8 cellular contexts compared by ENCODE assay signal in the genomic region with DNA sequence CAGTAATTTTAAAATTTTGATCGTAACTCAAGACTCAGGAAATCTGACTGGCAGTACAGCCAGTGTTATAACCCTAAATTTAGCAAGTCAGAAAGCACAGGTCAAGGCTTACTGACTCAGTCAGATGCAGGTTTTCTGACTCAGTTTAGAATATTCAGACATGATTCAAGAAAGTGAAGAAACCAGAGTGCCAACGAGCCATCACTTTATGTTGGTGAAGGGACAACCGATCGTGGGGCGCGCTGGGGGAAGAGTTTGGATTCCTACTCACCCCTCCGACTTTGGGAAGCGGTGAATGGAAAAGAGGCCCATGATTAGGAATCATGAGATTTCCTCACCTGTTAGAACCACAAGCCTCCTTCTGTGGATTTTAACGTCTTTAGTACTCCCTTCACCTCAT. TPM values are rescaled to one million over a fixed set of nuclear protein-coding genes. Genes with fewer than 3 reads are reported as not detected.
DNase-seq lines count a peak whose midpoint lies in the region; ATAC-seq, FAIRE-seq and TF ChIP-seq lines count a peak whose summit lies in the region.

No MANE protein-coding gene starts in this region.

- DNase-seq in HFFc6 (peak; percentile 2), iPS DF 6.9 (ENCODE audit: low read depth, low spot score) (no peak), NCI-H2196 treated with DMSO at 0.1 percent for 48 hours (lab: John Stamatoyannopoulos, UW; ENCODE audit: unreplicated experiment) (no peak), GM12892 (ENCODE audit: insufficient read length) (no peak)
- peak; percentile 62 to 64 for DNase-seq in activated T-cell treated with anti-CD3 and anti-CD28 coated beads, Interleukin-2, amount 50 U/mL, for 48 hours
- DNase-seq in stimulated activated effector memory CD8-positive, alpha-beta T cell treated with anti-CD3 and anti-CD28 coated beads, Interleukin-12 subunit alpha, Interleukin-12 subunit beta, amount 100 ng/mL, for 72 hours (ENCODE audit: low spot score in 2 of 2): peak in 1 of 2 donors; percentile 68

- no peaks in the 10 kb centered on the region for H3K9me3 ChIP-seq in iPS DF 6.9 (ENCODE audit: control insufficient read depth, insufficient read depth, low read length)

- TF ChIP-seq POLR2A in GM12892 (IDR thresholded peaks at IDR 0.05; ENCODE audit: low read depth, low read length): no peak

- no peaks in the 10 kb centered on the region for H3K9me3 Mint-ChIP-seq in HFFc6
- no peaks in the 10 kb centered on the region for H3K9me3 Mint-ChIP-seq in stimulated activated effector memory CD8-positive, alpha-beta T cell treated with anti-CD3 and anti-CD28 coated beads, Interleukin-12 subunit alpha, Interleukin-12 subunit beta, amount 100 ng/mL, for 72 hours

- no peaks in the 10 kb centered on the region for H3K27me3 ChIP-seq in iPS DF 6.9 (ENCODE audit: control insufficient read depth, insufficient read depth, low read length)

- peaks cover 52% of the 10 kb centered on the region for H3K4me1 Mint-ChIP-seq in HFFc6 (ENCODE audit: low read depth)
- H3K4me1 Mint-ChIP-seq in stimulated activated effector memory CD8-positive, alpha-beta T cell treated with anti-CD3 and anti-CD28 coated beads, Interleukin-12 subunit alpha, Interleukin-12 subunit beta, amount 100 ng/mL, for 72 hours: peaks cover 70% of the 10 kb centered on the region

- no peak for TF ChIP-seq CTCF in HFFc6 (IDR thresholded peaks at IDR 0.05)

- no peaks in the 10 kb centered on the region; the same call in 1 of the 2 replicates for H3K27me3 Mint-ChIP-seq in HFFc6 (ENCODE audit: insufficient read depth)

- no CpG with 5 or more reads among the region's 9 CpGs for WGBS in iPS DF 6.9 (ENCODE audit: insufficient coverage, insufficient read length)

- peak overlapping the region; percentile 98; the same call in 1 of the 2 replicates for H3K4me3 ChIP-seq in iPS DF 6.9 (ENCODE audit: low read length)

- H3K27ac Mint-ChIP-seq in HFFc6: peak overlapping the region; percentile 93
- peak overlapping the region; percentile 95 for H3K27ac Mint-ChIP-seq in stimulated activated effector memory CD8-positive, alpha-beta T cell treated with anti-CD3 and anti-CD28 coated beads, Interleukin-12 subunit alpha, Interleukin-12 subunit beta, amount 100 ng/mL, for 72 hours

- H3K4me1 ChIP-seq in iPS DF 6.9 (ENCODE audit: control insufficient read depth, insufficient read depth, low read length): peaks cover 3% of the 10 kb centered on the region; the same call in 1 of the 2 replicates

- H3K36me3 Mint-ChIP-seq in HFFc6 (ENCODE audit: low read depth): peaks cover 8% of the 10 kb centered on the region; the same call in 1 of the 2 replicates
- peaks cover 65% of the 10 kb centered on the region for H3K36me3 Mint-ChIP-seq in stimulated activated effector memory CD8-positive, alpha-beta T cell treated with anti-CD3 and anti-CD28 coated beads, Interleukin-12 subunit alpha, Interleukin-12 subunit beta, amount 100 ng/mL, for 72 hours

- no peak overlapping the region for H3K27ac ChIP-seq in iPS DF 6.9 (ENCODE audit: low read length)

- H3K4me3 Mint-ChIP-seq in HFFc6: peak overlapping the region; percentile 90
- H3K4me3 Mint-ChIP-seq in stimulated activated effector memory CD8-positive, alpha-beta T cell treated with anti-CD3 and anti-CD28 coated beads, Interleukin-12 subunit alpha, Interleukin-12 subunit beta, amount 100 ng/mL, for 72 hours: peak overlapping the region; percentile 90

- no peaks in the 10 kb centered on the region; the same call in 1 of the 2 replicates for H3K36me3 ChIP-seq in iPS DF 6.9 (ENCODE audit: control insufficient read depth, insufficient read depth, low read length)

- FAIRE-seq in GM12892 (lab: Jason Lieb, UNC): no peak

- ATAC-seq in stimulated activated effector memory CD8-positive, alpha-beta T cell treated with anti-CD3 and anti-CD28 coated beads, Interleukin-12 subunit alpha, Interleukin-12 subunit beta, amount 100 ng/mL, for 72 hours: peak; percentile 65
- ATAC-seq in HG02870 (IDR thresholded peaks at IDR 0.05; ENCODE audit: unreplicated experiment) (no peak), HG03175 (IDR thresholded peaks at IDR 0.05; ENCODE audit: unreplicated experiment) (no peak)

RNA-seq across cellular contexts. Expression of a gene that starts 1.0 kb away (rescaled TPM):
- total RNA-seq in HFFc6 (2021; fragmentation: NEBNext Ultra II Directional; extraction: Animal tissue kit (Norgen Biotek cat#: 25700)): 10 to 100 TPM; 24.6 to 33.4 (median 26.0) TPM
- 17.3 TPM for polyA plus RNA-seq in GM12892 (2012; ENCODE audit: missing spikeins)

RNA-seq across cellular contexts. Expression of a gene that starts 54.8 kb away (rescaled TPM):
- 10 to 100 TPM; 38.1 to 53.8 (median 43.0) TPM for total RNA-seq in HFFc6 (2021; fragmentation: NEBNext Ultra II Directional; extraction: Animal tissue kit (Norgen Biotek cat#: 25700))
- polyA plus RNA-seq in GM12892 (2012; ENCODE audit: missing spikeins): 33.0 TPM

Comparison
In these comparisons a context has a peak if more than half of its experiments do, and no peak if none do; other contexts are left out.
1. DNase-seq: peak in HFFc6 (single experiment) and activated T-cell treated with anti-CD3 and anti-CD28 coated beads, Interleukin-2, amount 50 U/mL, for 48 hours (2 of 2); none in iPS DF 6.9 (single experiment), NCI-H2196 treated with DMSO at 0.1 percent for 48 hours (single experiment) and GM12892 (single experiment).